ENCODE assay signal across 7 cellular contexts in genomic region chr2:148658807-148659722, GRCh38. TPM values are rescaled to one million over a fixed set of nuclear protein-coding genes. Genes with fewer than 3 reads are reported as not detected.
A peak's percentile ranks its signal among the peaks of the same experiment; 100 is the strongest.
DNase-seq lines count a peak whose midpoint lies in the region; ATAC-seq and TF ChIP-seq lines count a peak whose summit lies in the region.

No MANE protein-coding gene starts in this region.

- DNase-seq in NB4 (ENCODE audit: low read depth), result peak; percentile 62
- no peak for DNase-seq in endothelial cell (ENCODE audit: low spot score)
- DNase-seq in nephron progenitor cell, result no peak
- no peak for DNase-seq in NCI-H2227 (lab: John Stamatoyannopoulos, UW; ENCODE audit: unreplicated experiment)
- DNase-seq in activated CD8-positive, alpha-beta memory T cell treated with anti-CD3 and anti-CD28 coated beads for 24 hours, result no peak

- H3K4me3 Mint-ChIP-seq in endothelial cell (ENCODE audit: unreplicated experiment) (no peak overlapping the region), nephron progenitor cell (no peak overlapping the region)

- no peak for TF ChIP-seq CTCF in NB4 (IDR thresholded peaks at IDR 0.05; ENCODE audit: low read depth, low read length)
- no peak for TF ChIP-seq CTCF in endothelial cell (IDR thresholded peaks at IDR 0.05; ENCODE audit: unreplicated experiment)
- TF ChIP-seq CTCF in nephron progenitor cell (IDR thresholded peaks at IDR 0.05), result no peak

- H3K27me3 Mint-ChIP-seq in endothelial cell (ENCODE audit: unreplicated experiment) (peaks cover 1% of the 10 kb centered on the region), nephron progenitor cell (ENCODE audit: low read depth, poor library complexity) (no peaks in the 10 kb centered on the region)

- no peaks in the 10 kb centered on the region for H3K9me3 Mint-ChIP-seq in endothelial cell (ENCODE audit: unreplicated experiment)
- peaks cover 9% of the 10 kb centered on the region for H3K9me3 Mint-ChIP-seq in nephron progenitor cell

- H3K27ac Mint-ChIP-seq in endothelial cell (ENCODE audit: unreplicated experiment) (peak overlapping the region; percentile 89), nephron progenitor cell (no peak overlapping the region)

- H3K4me1 Mint-ChIP-seq in endothelial cell (ENCODE audit: unreplicated experiment) (peaks cover 12% of the 10 kb centered on the region), nephron progenitor cell (peaks cover 24% of the 10 kb centered on the region)

- no peak for TF ChIP-seq POLR2A in NB4 (IDR thresholded peaks at IDR 0.05; ENCODE audit: extremely low read depth, insufficient read length)

- no peak overlapping the region for H3K4me3 ChIP-seq in NB4 (ENCODE audit: low read depth, low read length)

- ATAC-seq in GM18870 (IDR thresholded peaks at IDR 0.05; ENCODE audit: unreplicated experiment) (peak; percentile 96), HG02623 (IDR thresholded peaks at IDR 0.05; ENCODE audit: unreplicated experiment) (peak; percentile 96)

- H3K36me3 Mint-ChIP-seq in endothelial cell (ENCODE audit: low read depth, unreplicated experiment) (no peaks in the 10 kb centered on the region), nephron progenitor cell (ENCODE audit: low read depth) (peaks cover 23% of the 10 kb centered on the region)

RNA-seq across cellular contexts. Expression of gene EPC2, which starts 14.5 kb away (rescaled TPM):
- 31.4 TPM for total RNA-seq in endothelial cell (ENCODE audit: unreplicated experiment)
